In the genomic region with DNA sequence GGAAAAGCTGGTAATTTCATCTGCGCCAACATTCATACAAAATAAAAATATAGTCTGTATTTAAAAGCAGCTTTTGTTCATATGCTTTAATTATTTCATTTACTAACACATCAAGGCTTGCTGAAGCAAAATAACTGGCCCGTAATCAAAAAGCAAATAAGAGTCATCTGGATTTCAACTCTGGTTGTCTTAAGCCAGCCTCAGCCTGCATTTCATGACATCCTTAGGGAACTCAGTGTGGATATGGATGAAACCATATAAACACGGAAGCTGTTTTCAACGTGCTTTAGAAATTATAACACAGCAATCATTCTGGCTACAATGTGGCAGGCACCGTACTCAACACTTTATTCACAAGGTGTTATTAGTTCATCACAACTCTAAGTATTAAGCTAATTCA, we compare ENCODE assay signal across 8 cellular contexts. TPM values are rescaled to one million over a fixed set of nuclear protein-coding genes. Genes with fewer than 3 reads are reported as not detected.
DNase-seq lines count a peak whose midpoint lies in the region; ATAC-seq and TF ChIP-seq lines count a peak whose summit lies in the region.

No MANE protein-coding gene starts in this region.

- no peak for TF ChIP-seq EP300 in neural cell (conservative IDR thresholded peaks at IDR 0.05; ENCODE audit: poor library complexity, severe bottlenecking)

- H2AFZ ChIP-seq in MM.1S (ENCODE audit: low read length) (peak overlapping the region; percentile 84; the same call in 1 of the 2 replicates), neural cell (ENCODE audit: low read depth, low read length) (no peak overlapping the region)

- peaks cover 4% of the 10 kb centered on the region for H3K36me3 Mint-ChIP-seq in CD4-positive, CD25-positive, alpha-beta regulatory T cell
- peaks cover 15% of the 10 kb centered on the region for H3K36me3 Mint-ChIP-seq in effector memory CD8-positive, alpha-beta T cell (ENCODE audit: insufficient read depth)

- no peak for TF ChIP-seq RAD21 in neural cell (conservative IDR thresholded peaks at IDR 0.05)

- H3K27ac ChIP-seq in CD4-positive, CD25-positive, alpha-beta regulatory T cell (ENCODE audit: insufficient read depth, low read length, poor library complexity, severe bottlenecking): no peak overlapping the region
- no peak overlapping the region for H3K27ac ChIP-seq in MM.1S (ENCODE audit: low read length)
- peak overlapping the region; percentile 77 for H3K27ac ChIP-seq in neural cell (ENCODE audit: low read length)

- peak overlapping the region; percentile 99 to 100 (median 99) for H3K4me3 Mint-ChIP-seq in CD4-positive, CD25-positive, alpha-beta regulatory T cell
- peak overlapping the region; percentile 94 to 96 for H3K4me3 Mint-ChIP-seq in effector memory CD8-positive, alpha-beta T cell

- peaks cover 23% of the 10 kb centered on the region for H3K4me1 ChIP-seq in CD4-positive, CD25-positive, alpha-beta regulatory T cell (ENCODE audit: control insufficient read depth, insufficient read depth, low read length, poor library complexity, severe bottlenecking)
- H3K4me1 ChIP-seq in MM.1S (ENCODE audit: low read length): no peaks in the 10 kb centered on the region

- peaks cover 0 to 3% (median 0%) of the 10 kb centered on the region in 7 donors for H3K9me3 Mint-ChIP-seq in CD4-positive, CD25-positive, alpha-beta regulatory T cell
- peaks cover 0 to 1% of the 10 kb centered on the region in 2 donors for H3K9me3 Mint-ChIP-seq in effector memory CD8-positive, alpha-beta T cell

- no peaks in the 10 kb centered on the region for H3K9me3 ChIP-seq in CD4-positive, CD25-positive, alpha-beta regulatory T cell (ENCODE audit: control insufficient read depth in 2 of 2, low read length in 2 of 2)
- H3K9me3 ChIP-seq in MM.1S (replicated peaks; ENCODE audit: insufficient read depth, low read length) (no peaks in the 10 kb centered on the region), neural cell (ENCODE audit: low read length) (no peaks in the 10 kb centered on the region)

- H3K27ac Mint-ChIP-seq in CD4-positive, CD25-positive, alpha-beta regulatory T cell: peak overlapping the region in 2 of 3 donors; percentile 96 to 97
- peak overlapping the region; percentile 94 for H3K27ac Mint-ChIP-seq in effector memory CD8-positive, alpha-beta T cell

- no peaks in the 10 kb centered on the region for H3K36me3 ChIP-seq in CD4-positive, CD25-positive, alpha-beta regulatory T cell (ENCODE audit: control insufficient read depth, insufficient read depth, low read length)
- H3K36me3 ChIP-seq in MM.1S (replicated peaks; ENCODE audit: insufficient read depth, low read length) (no peaks in the 10 kb centered on the region), neural cell (ENCODE audit: insufficient read depth, low read length) (no peaks in the 10 kb centered on the region)

- H3K4me1 Mint-ChIP-seq in CD4-positive, CD25-positive, alpha-beta regulatory T cell: peaks cover 39 to 51% (median 43%) of the 10 kb centered on the region in 4 donors
- H3K4me1 Mint-ChIP-seq in effector memory CD8-positive, alpha-beta T cell (ENCODE audit: low read depth in 2 of 2): peaks cover 29 to 48% of the 10 kb centered on the region in 2 donors

- peaks cover 8% of the 10 kb centered on the region for H3K27me3 Mint-ChIP-seq in CD4-positive, CD25-positive, alpha-beta regulatory T cell
- no peaks in the 10 kb centered on the region for H3K27me3 Mint-ChIP-seq in effector memory CD8-positive, alpha-beta T cell

- ATAC-seq in CD4-positive, CD25-positive, alpha-beta regulatory T cell (ENCODE audit: low read depth in 2 of 2): no peak
- ATAC-seq in effector memory CD8-positive, alpha-beta T cell (replicated peaks): no peak
- ATAC-seq in GM18907 (IDR thresholded peaks at IDR 0.05; ENCODE audit: unreplicated experiment) (no peak), HG02571 (IDR thresholded peaks at IDR 0.05; ENCODE audit: unreplicated experiment) (no peak)

- H3K4me2 ChIP-seq in MM.1S (ENCODE audit: low read depth, low read length) (peak overlapping the region; percentile 18; the same call in 1 of the 2 replicates), neural cell (ENCODE audit: low read length) (peak overlapping the region; percentile 85)

- TF ChIP-seq CTCF in MM.1S (IDR thresholded peaks at IDR 0.05; ENCODE audit: low read length): no peak
- TF ChIP-seq CTCF in neural cell (IDR thresholded peaks at IDR 0.05; ENCODE audit: poor library complexity, severe bottlenecking): no peak
- TF ChIP-seq CTCF in GM10266 (IDR thresholded peaks at IDR 0.05; ENCODE audit: control insufficient read depth, insufficient read depth, low read depth, missing control alignments): no peak

- no peaks in the 10 kb centered on the region for H3F3A ChIP-seq in MM.1S (ENCODE audit: insufficient read depth, low read length)
- no peaks in the 10 kb centered on the region for H3F3A ChIP-seq in neural cell (ENCODE audit: insufficient read depth, low read length, poor library complexity, severe bottlenecking)

- peak overlapping the region; percentile 99 for H3K4me3 ChIP-seq in CD4-positive, CD25-positive, alpha-beta regulatory T cell (ENCODE audit: low read depth, low read length)
- H3K4me3 ChIP-seq in MM.1S (ENCODE audit: low read length) (peak overlapping the region; percentile 87), neural cell (ENCODE audit: low read length) (peak overlapping the region; percentile 76)

- DNase-seq in CD4-positive, CD25-positive, alpha-beta regulatory T cell: peak in 1 of 3 donors; percentile 6
- DNase-seq in MM.1S: no peak
- DNase-seq in effector memory CD8-positive, alpha-beta T cell: no peak
- DNase-seq in mesenteric fat pad (ENCODE audit: low spot score): no peak
- DNase-seq in GM10266 (ENCODE audit: extremely low spot score): no peak

- H3K9ac ChIP-seq in MM.1S (ENCODE audit: low read length) (peak overlapping the region; percentile 62; the same call in 1 of the 2 replicates), neural cell (ENCODE audit: low read length) (peak overlapping the region; percentile 75)

- no peaks in the 10 kb centered on the region for H4K20me1 ChIP-seq in MM.1S (ENCODE audit: insufficient read depth, low read length)
- no peaks in the 10 kb centered on the region for H4K20me1 ChIP-seq in neural cell (ENCODE audit: insufficient read depth)

- H3K9me2 ChIP-seq in MM.1S (replicated peaks; ENCODE audit: insufficient read depth, low read length) (no peaks in the 10 kb centered on the region), neural cell (ENCODE audit: insufficient read depth, low read length) (no peaks in the 10 kb centered on the region)

- H3K27me3 ChIP-seq in CD4-positive, CD25-positive, alpha-beta regulatory T cell (ENCODE audit: control insufficient read depth, insufficient read depth, low read length): no peaks in the 10 kb centered on the region
- H3K27me3 ChIP-seq in MM.1S (replicated peaks; ENCODE audit: insufficient read depth, low read length) (no peaks in the 10 kb centered on the region), neural cell (ENCODE audit: insufficient read depth, low read depth, low read length) (no peaks in the 10 kb centered on the region)

- H3K79me2 ChIP-seq in MM.1S (ENCODE audit: low read length): peaks cover 47% of the 10 kb centered on the region
- peaks cover 44% of the 10 kb centered on the region for H3K79me2 ChIP-seq in neural cell (replicated peaks; ENCODE audit: insufficient read depth, low read length)

TF ChIP-seq in neural cell, 6 proteins besides CTCF, POLR2A, EP300 and RAD21:
- TF ChIP-seq EZH2 (IDR thresholded peaks at IDR 0.05; ENCODE audit: borderline replicate concordance, insufficient read depth, low read length, poor library complexity, severe bottlenecking) (no peak), MXI1 (conservative IDR thresholded peaks at IDR 0.05; ENCODE audit: poor library complexity, severe bottlenecking) (no peak), POLR2AphosphoS5 (IDR thresholded peaks at IDR 0.05) (no peak), TAF1 (IDR thresholded peaks at IDR 0.05; ENCODE audit: low read depth) (no peak), SMC3 (conservative IDR thresholded peaks at IDR 0.05; ENCODE audit: poor library complexity) (no peak)
- TF ChIP-seq, protein P1, sequence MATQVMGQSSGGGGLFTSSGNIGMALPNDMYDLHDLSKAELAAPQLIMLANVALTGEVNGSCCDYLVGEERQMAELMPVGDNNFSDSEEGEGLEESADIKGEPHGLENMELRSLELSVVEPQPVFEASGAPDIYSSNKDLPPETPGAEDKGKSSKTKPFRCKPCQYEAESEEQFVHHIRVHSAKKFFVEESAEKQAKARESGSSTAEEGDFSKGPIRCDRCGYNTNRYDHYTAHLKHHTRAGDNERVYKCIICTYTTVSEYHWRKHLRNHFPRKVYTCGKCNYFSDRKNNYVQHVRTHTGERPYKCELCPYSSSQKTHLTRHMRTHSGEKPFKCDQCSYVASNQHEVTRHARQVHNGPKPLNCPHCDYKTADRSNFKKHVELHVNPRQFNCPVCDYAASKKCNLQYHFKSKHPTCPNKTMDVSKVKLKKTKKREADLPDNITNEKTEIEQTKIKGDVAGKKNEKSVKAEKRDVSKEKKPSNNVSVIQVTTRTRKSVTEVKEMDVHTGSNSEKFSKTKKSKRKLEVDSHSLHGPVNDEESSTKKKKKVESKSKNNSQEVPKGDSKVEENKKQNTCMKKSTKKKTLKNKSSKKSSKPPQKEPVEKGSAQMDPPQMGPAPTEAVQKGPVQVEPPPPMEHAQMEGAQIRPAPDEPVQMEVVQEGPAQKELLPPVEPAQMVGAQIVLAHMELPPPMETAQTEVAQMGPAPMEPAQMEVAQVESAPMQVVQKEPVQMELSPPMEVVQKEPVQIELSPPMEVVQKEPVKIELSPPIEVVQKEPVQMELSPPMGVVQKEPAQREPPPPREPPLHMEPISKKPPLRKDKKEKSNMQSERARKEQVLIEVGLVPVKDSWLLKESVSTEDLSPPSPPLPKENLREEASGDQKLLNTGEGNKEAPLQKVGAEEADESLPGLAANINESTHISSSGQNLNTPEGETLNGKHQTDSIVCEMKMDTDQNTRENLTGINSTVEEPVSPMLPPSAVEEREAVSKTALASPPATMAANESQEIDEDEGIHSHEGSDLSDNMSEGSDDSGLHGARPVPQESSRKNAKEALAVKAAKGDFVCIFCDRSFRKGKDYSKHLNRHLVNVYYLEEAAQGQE (IDR thresholded peaks at IDR 0.05; ENCODE audit: borderline replicate concordance): no peak
TF ChIP-seq in neural cell: peak in this region for 0.

RNA-seq across cellular contexts. Expression of gene COX16, which starts 0.9 kb away (rescaled TPM):
- 22.1 TPM for total RNA-seq in CD4-positive, CD25-positive, alpha-beta regulatory T cell
- polyA plus RNA-seq in CD4-positive, CD25-positive, alpha-beta regulatory T cell: 10 to 100 TPM; 55.1 to 79.1 (median 66.9) TPM
- 149 and 189 TPM in 2 replicates for polyA plus RNA-seq in neural cell
- 34.6 and 41.1 TPM in 2 replicates for polyA minus RNA-seq in neural cell
- total RNA-seq in mesenteric fat pad: 25.3 TPM

RNA-seq across cellular contexts. Expression of gene SYNJ2BP, which starts 58.3 kb away (rescaled TPM):
- 13.0 TPM for total RNA-seq in CD4-positive, CD25-positive, alpha-beta regulatory T cell
- 10 to 100 TPM; 11.6 to 15.6 (median 14.8) TPM for polyA plus RNA-seq in CD4-positive, CD25-positive, alpha-beta regulatory T cell
- polyA plus RNA-seq in neural cell: 27.0 and 27.7 TPM in 2 replicates
- 43.6 and 46.8 TPM in 2 replicates for polyA minus RNA-seq in neural cell
- total RNA-seq in mesenteric fat pad: 23.9 TPM
